In genomic region chr2:26184086-26184485, GRCh38 we compare ENCODE assay signal across 2 cellular contexts.
TF ChIP-seq lines count a peak whose summit lies in the region.

No MANE protein-coding gene starts in this region.

TF ChIP-seq in IMR-90, 13 proteins besides CTCF, POLR2A, EP300 and RAD21 (continued from another document):
- TF ChIP-seq RCOR1 (IDR thresholded peaks at IDR 0.05; ENCODE audit: insufficient replicate concordance, low read length): no peak
- TF ChIP-seq MXI1 (IDR thresholded peaks at IDR 0.05; ENCODE audit: borderline replicate concordance, low read depth, low read length): no peak
- TF ChIP-seq FOS (IDR thresholded peaks at IDR 0.05; ENCODE audit: low read depth, low read length): no peak
- no peak for TF ChIP-seq NFE2L2 (IDR thresholded peaks at IDR 0.05; ENCODE audit: low read depth, low read length)
- no peak for TF ChIP-seq RFX5 (IDR thresholded peaks at IDR 0.05; ENCODE audit: low read depth, low read length)
- TF ChIP-seq MAZ (IDR thresholded peaks at IDR 0.05; ENCODE audit: borderline replicate concordance, low read depth, low read length): no peak
- no peak for TF ChIP-seq BHLHE40 (IDR thresholded peaks at IDR 0.05; ENCODE audit: low read depth, low read length)
- no peak for TF ChIP-seq ELK1 (IDR thresholded peaks at IDR 0.05; ENCODE audit: borderline replicate concordance, low read depth, low read length)
- TF ChIP-seq MAFK (IDR thresholded peaks at IDR 0.05; ENCODE audit: low read depth, low read length): no peak
- TF ChIP-seq CEBPB (IDR thresholded peaks at IDR 0.05; ENCODE audit: low read depth, low read length): no peak
- TF ChIP-seq SMC3 (IDR thresholded peaks at IDR 0.05; ENCODE audit: low read depth, low read length): no peak
- TF ChIP-seq, protein P1, sequence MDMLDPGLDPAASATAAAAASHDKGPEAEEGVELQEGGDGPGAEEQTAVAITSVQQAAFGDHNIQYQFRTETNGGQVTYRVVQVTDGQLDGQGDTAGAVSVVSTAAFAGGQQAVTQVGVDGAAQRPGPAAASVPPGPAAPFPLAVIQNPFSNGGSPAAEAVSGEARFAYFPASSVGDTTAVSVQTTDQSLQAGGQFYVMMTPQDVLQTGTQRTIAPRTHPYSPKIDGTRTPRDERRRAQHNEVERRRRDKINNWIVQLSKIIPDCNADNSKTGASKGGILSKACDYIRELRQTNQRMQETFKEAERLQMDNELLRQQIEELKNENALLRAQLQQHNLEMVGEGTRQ (IDR thresholded peaks at IDR 0.05; ENCODE audit: low read depth, low read length): no peak
TF ChIP-seq in IMR-90: peak in this region for 0.

TF ChIP-seq in endothelial cell of umbilical vein, 7 proteins besides CTCF, POLR2A, EP300 and RAD21:
- TF ChIP-seq, protein P2, sequence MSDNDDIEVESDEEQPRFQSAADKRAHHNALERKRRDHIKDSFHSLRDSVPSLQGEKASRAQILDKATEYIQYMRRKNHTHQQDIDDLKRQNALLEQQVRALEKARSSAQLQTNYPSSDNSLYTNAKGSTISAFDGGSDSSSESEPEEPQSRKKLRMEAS (IDR thresholded peaks at IDR 0.05; ENCODE audit: insufficient read depth, insufficient read length): no peak
- TF ChIP-seq EZH2 (IDR thresholded peaks at IDR 0.05; ENCODE audit: borderline replicate concordance, low read depth, low read length, severe bottlenecking) (no peak), FOS (IDR thresholded peaks at IDR 0.05; ENCODE audit: borderline replicate concordance, insufficient read depth, low read length) (no peak), GATA2 (IDR thresholded peaks at IDR 0.05; ENCODE audit: insufficient read depth, insufficient read length, low read depth, low read length) (no peak)
